Comparison of ENCODE assay signal across 31 cellular contexts in genomic region chr7:44536090-44536489, GRCh38. TPM values are rescaled to one million over a fixed set of nuclear protein-coding genes. Genes with fewer than 3 reads are reported as not detected.
"Had no signal": no experiment of that assay in that cellular context is flagged by ENCODE, and none has a peak within 500 bp of the region (broad histone marks: within the 10 kb centered on the region; RNA-seq: fewer than 3 reads in every experiment).

No MANE protein-coding gene starts in this region.

- FAIRE-seq: keratinocyte had no signal

- H3K9me3 ChIP-seq: gastrocnemius medialis, prostate gland, right atrium auricular region, sigmoid colon, testis, tibial artery had no signal

- ATAC-seq: esophagus mucosa; gastrocnemius medialis; left lobe of liver; naive thymus-derived CD4-positive, alpha-beta T cell; stimulated activated memory B cell treated with anti-CD40 and anti-IgM and Interleukin-4, amounts not matched to agents 10 μg/mL and 1 μg/mL and 100 μg/mL, for 72 hours; stimulated activated naive CD8-positive, alpha-beta T cell treated with anti-CD3 and anti-CD28 coated beads, Interleukin-15, Interleukin-2, amounts not matched to agents 100 U/mL and 50 U/mL, for 24 hours had no signal

- H2AFZ ChIP-seq: neural progenitor cell had no signal

- H3K9ac ChIP-seq: neural progenitor cell had no signal

- H3K27me3 ChIP-seq: gastrocnemius medialis, neural progenitor cell, right atrium auricular region, sigmoid colon, testis, tibial artery had no signal

- H3K4me1 ChIP-seq: gastrocnemius medialis, neural progenitor cell, prostate gland, right atrium auricular region, sigmoid colon, testis, tibial artery had no signal

- H3K36me3 ChIP-seq: gastrocnemius medialis, neural progenitor cell, prostate gland, right atrium auricular region, sigmoid colon had no signal

- DNase-seq: effector CD8-positive, alpha-beta T cell; endodermal cell; foreskin fibroblast; gastrocnemius medialis; head of caudate nucleus; immature natural killer cell; mesendoderm; midbrain; naive thymus-derived CD4-positive, alpha-beta T cell; nucleus accumbens; sigmoid colon; stimulated activated CD4-positive, alpha-beta T cell treated with anti-CD3 and anti-CD28 coated beads, Interleukin-4, amount 100 ng/mL, for 4 hours; stimulated activated naive CD8-positive, alpha-beta T cell treated with anti-CD3 and anti-CD28 coated beads, Interleukin-15, Interleukin-2, amounts not matched to agents 100 U/mL and 50 U/mL, for 24 hours; substantia nigra; testis had no signal

- H3K4me2 ChIP-seq: neural progenitor cell had no signal

- H3K27ac ChIP-seq: coronary artery, epithelial cell of prostate, gastrocnemius medialis, neural progenitor cell, prostate gland, right atrium auricular region, sigmoid colon, testis, tibial artery had no signal

- H3K4me3 ChIP-seq: coronary artery, gastrocnemius medialis, neural progenitor cell, prostate gland, right atrium auricular region, sigmoid colon, testis, tibial artery had no signal

RNA-seq across cellular contexts. Expression of gene NPC1L1, which starts 5.0 kb away (rescaled TPM):
- total RNA-seq: dermis microvascular lymphatic vessel endothelial cell, esophagus mucosa, glomerular endothelial cell, lung microvascular endothelial cell, osteocyte, right atrium auricular region, skeletal muscle tissue, urinary bladder had no signal
- polyA plus RNA-seq: immature natural killer cell; naive thymus-derived CD4-positive, alpha-beta T cell had no signal
